Comparison of ENCODE assay signal across 9 cellular contexts in genomic region chr1:223771469-223771813, GRCh38. TPM values are rescaled to one million over a fixed set of nuclear protein-coding genes. Genes with fewer than 3 reads are reported as not detected.
DNase-seq lines count a peak whose midpoint lies in the region; ATAC-seq, FAIRE-seq and TF ChIP-seq lines count a peak whose summit lies in the region.
"Had no signal": no experiment of that assay in that cellular context is flagged by ENCODE, and none has a peak within 500 bp of the region (broad histone marks: within the 10 kb centered on the region; RNA-seq: fewer than 3 reads in every experiment).

No MANE protein-coding gene starts in this region.

- no peak overlapping the region for H4K8ac ChIP-seq in mesenchymal stem cell (ENCODE audit: low read length)

- H3K4me2 ChIP-seq in astrocyte (ENCODE audit: low read length) = peak overlapping the region; percentile 71
- no peak overlapping the region for H3K4me2 ChIP-seq in mesenchymal stem cell (ENCODE audit: low read length, poor library complexity, severe bottlenecking)

- no peak overlapping the region for H4K91ac ChIP-seq in mesenchymal stem cell (ENCODE audit: low read length)

- H3K9ac ChIP-seq in astrocyte (ENCODE audit: low read length) (peak overlapping the region; percentile 72), mesenchymal stem cell (ENCODE audit: low read length) (peak overlapping the region; percentile 82)

- H3K4me1 ChIP-seq in astrocyte (ENCODE audit: insufficient read depth, low read length) (peaks cover 52% of the 10 kb centered on the region), mesenchymal stem cell (ENCODE audit: control insufficient read depth, insufficient read depth, low read depth, low read length) (peaks cover 21% of the 10 kb centered on the region), upper lobe of right lung (peaks cover 25% of the 10 kb centered on the region)

- intact Hi-C loops in activated naive CD4-positive, alpha-beta T cell treated with anti-CD3 and anti-CD28 coated beads for 36 hours (cut with micrococcal nuclease) = no loop called here
- intact Hi-C loops in upper lobe of right lung (cut with DNase I) = no loop called here

- no peaks in the 10 kb centered on the region for H3K9me3 ChIP-seq in astrocyte (ENCODE audit: insufficient read depth, low read depth, low read length)
- no peaks in the 10 kb centered on the region for H3K9me3 ChIP-seq in mesenchymal stem cell (ENCODE audit: control insufficient read depth, low read length)
- no peaks in the 10 kb centered on the region for H3K9me3 ChIP-seq in upper lobe of right lung

- H3K79me1 ChIP-seq in mesenchymal stem cell (replicated peaks; ENCODE audit: low read length, poor library complexity, severe bottlenecking) = peaks cover 4% of the 10 kb centered on the region

- no peaks in the 10 kb centered on the region for H4K20me1 ChIP-seq in astrocyte (ENCODE audit: insufficient read depth, low read length)

- H3K36me3 Mint-ChIP-seq in activated naive CD4-positive, alpha-beta T cell treated with anti-CD3 and anti-CD28 coated beads for 36 hours (ENCODE audit: low read depth) = peaks cover 29% of the 10 kb centered on the region
- peaks cover 30% of the 10 kb centered on the region for H3K36me3 Mint-ChIP-seq in astrocyte (ENCODE audit: low read depth, unreplicated experiment)

- WGBS in mesenchymal stem cell = 52% methylated on average over 2 of the region's 2 CpGs

- no peak overlapping the region for H3K23ac ChIP-seq in mesenchymal stem cell (ENCODE audit: low read length in 2 of 2)

- H2BK15ac ChIP-seq in mesenchymal stem cell (ENCODE audit: low read depth, poor library complexity, severe bottlenecking) = no peak overlapping the region

- peak overlapping the region; percentile 7 for H3K27ac Mint-ChIP-seq in activated naive CD4-positive, alpha-beta T cell treated with anti-CD3 and anti-CD28 coated beads for 36 hours
- H3K27ac Mint-ChIP-seq in astrocyte (ENCODE audit: unreplicated experiment) = peak overlapping the region; percentile 79

- H3K27me3 ChIP-seq in astrocyte (ENCODE audit: insufficient read depth, low read length) (no peaks in the 10 kb centered on the region), mesenchymal stem cell (ENCODE audit: control insufficient read depth in 1 of 2, insufficient read depth in 1 of 2, low read length in 2 of 2) (no peaks in the 10 kb centered on the region), upper lobe of right lung (no peaks in the 10 kb centered on the region)

- peaks cover 4% of the 10 kb centered on the region for H3K79me2 ChIP-seq in astrocyte (ENCODE audit: insufficient read depth, low read length)

- H3K4me3 ChIP-seq in astrocyte (ENCODE audit: insufficient read depth, low read depth, low read length) (peak overlapping the region; percentile 4), mesenchymal stem cell (ENCODE audit: insufficient read depth in 1 of 2, low read depth in 1 of 2, low read length in 2 of 2) (peak overlapping the region in 1 of 2 experiments; percentile 42), upper lobe of right lung (no peak overlapping the region)

- H3K4me1 Mint-ChIP-seq in activated naive CD4-positive, alpha-beta T cell treated with anti-CD3 and anti-CD28 coated beads for 36 hours (ENCODE audit: low read depth) = peaks cover 31% of the 10 kb centered on the region
- H3K4me1 Mint-ChIP-seq in astrocyte (ENCODE audit: low read depth, unreplicated experiment) = peaks cover 50% of the 10 kb centered on the region

- H3K27ac ChIP-seq in astrocyte (ENCODE audit: low read depth, low read length) (peak overlapping the region; percentile 95), mesenchymal stem cell (ENCODE audit: low read length, poor library complexity, severe bottlenecking) (peak overlapping the region; percentile 83), upper lobe of right lung (peak overlapping the region; percentile 55)

- no peak overlapping the region for H3K18ac ChIP-seq in mesenchymal stem cell (ENCODE audit: low read depth in 1 of 2, low read length in 2 of 2)

- H2AFZ ChIP-seq in astrocyte (ENCODE audit: low read depth, low read length) (no peak overlapping the region), mesenchymal stem cell (ENCODE audit: low read depth, low read length) (no peak overlapping the region)

- CTCF ChIA-PET in activated naive CD4-positive, alpha-beta T cell treated with anti-CD3 and anti-CD28 coated beads for 36 hours (lab: Charles Lee) = interaction anchor here (2.1 kb wide), 1 partner anchor 22 kb away, joined by 8 read pairs; no protein-coding TSS in a partner anchor

- no peaks in the 10 kb centered on the region for H3K9me3 Mint-ChIP-seq in activated naive CD4-positive, alpha-beta T cell treated with anti-CD3 and anti-CD28 coated beads for 36 hours
- H3K9me3 Mint-ChIP-seq in astrocyte (ENCODE audit: unreplicated experiment) = peaks cover 3% of the 10 kb centered on the region

- no peak overlapping the region for H3K4me3 Mint-ChIP-seq in activated naive CD4-positive, alpha-beta T cell treated with anti-CD3 and anti-CD28 coated beads for 36 hours
- H3K4me3 Mint-ChIP-seq in astrocyte (ENCODE audit: unreplicated experiment) = peak overlapping the region; percentile 47

- H2BK12ac ChIP-seq in mesenchymal stem cell (ENCODE audit: low read length in 2 of 2) = no peak overlapping the region

- FAIRE-seq in astrocyte (lab: Jason Lieb, UNC) = no peak

- no peak for DNase-seq in activated naive CD4-positive, alpha-beta T cell treated with anti-CD3 and anti-CD28 coated beads for 36 hours
- DNase-seq in activated naive CD4-positive, alpha-beta T cell (lab: John Stamatoyannopoulos, UW) = no peak
- DNase-seq in astrocyte (ENCODE audit: low read depth) (no peak), mesenchymal stem cell (no peak), upper lobe of right lung (no peak), MV-4-11 (lab: John Stamatoyannopoulos, UW) (no peak), UCSD-AML1 (lab: John Stamatoyannopoulos, UW; ENCODE audit: unreplicated experiment) (no peak)
- DNase-seq: activated T-cell treated with anti-CD3 and anti-CD28 coated beads, Interleukin-2, amount 50 U/mL, for 1 hour had no signal

- H3K14ac ChIP-seq in mesenchymal stem cell (ENCODE audit: low read length in 2 of 2) = no peak overlapping the region

- no peak overlapping the region for H2BK5ac ChIP-seq in mesenchymal stem cell (ENCODE audit: low read depth, low read length, poor library complexity, severe bottlenecking)

- TF ChIP-seq CTCF in astrocyte (IDR thresholded peaks at IDR 0.05; ENCODE audit: insufficient read depth, low read depth, low read length) (no peak), upper lobe of right lung (IDR thresholded peaks at IDR 0.05) (no peak)

- H3K36me3 ChIP-seq in astrocyte (ENCODE audit: insufficient read depth, low read length) (peaks cover 57% of the 10 kb centered on the region), mesenchymal stem cell (ENCODE audit: control insufficient read depth in 1 of 2, insufficient read depth in 2 of 2, low read depth in 1 of 2, low read length in 2 of 2) (peaks cover 39 to 77% of the 10 kb centered on the region in 2 experiments), upper lobe of right lung (peaks cover 78% of the 10 kb centered on the region)

- H2BK120ac ChIP-seq in mesenchymal stem cell (ENCODE audit: low read depth, low read length) = no peak overlapping the region

- peak overlapping the region; percentile 33 to 41 for H3K4ac ChIP-seq in mesenchymal stem cell (ENCODE audit: low read depth in 1 of 2, low read length in 2 of 2)

- no peaks in the 10 kb centered on the region for H3K27me3 Mint-ChIP-seq in activated naive CD4-positive, alpha-beta T cell treated with anti-CD3 and anti-CD28 coated beads for 36 hours (ENCODE audit: low read depth)
- no peaks in the 10 kb centered on the region for H3K27me3 Mint-ChIP-seq in astrocyte (ENCODE audit: low read depth, unreplicated experiment)

- H2AK5ac ChIP-seq in mesenchymal stem cell (ENCODE audit: low read length, severe bottlenecking) = no peak overlapping the region

- ATAC-seq in upper lobe of right lung (no peak), GM21526 (IDR thresholded peaks at IDR 0.05; ENCODE audit: low FRiP score, unreplicated experiment) (no peak)

RNA-seq across cellular contexts. Expression of gene CAPN2, which starts 59.1 kb away (rescaled TPM):
- total RNA-seq in activated naive CD4-positive, alpha-beta T cell treated with anti-CD3 and anti-CD28 coated beads for 36 hours = 10 to 100 TPM; 17.0 to 19.5 TPM
- total RNA-seq in astrocyte (340 and 391 TPM in 2 replicates), upper lobe of right lung (306 TPM)
- 247 TPM for polyA plus RNA-seq in mesenchymal stem cell (2013, experiment 1 of 2)
- polyA plus RNA-seq in mesenchymal stem cell (2013, experiment 2 of 2) = 249 TPM

Comparison
In these comparisons a context has a peak if more than half of its experiments do, and no peak if none do; other contexts are left out.
1. RNA of gene CAPN2, which starts 59.1 kb away (total RNA-seq): 340 to 391 TPM in astrocyte and 306 TPM in upper lobe of right lung (single experiment); 17.0 to 19.5 TPM in activated naive CD4-positive, alpha-beta T cell treated with anti-CD3 and anti-CD28 coated beads for 36 hours; every median in the first group is over 10 times any median in the second.
2. Peak in every context shown above with its lines, with median percentiles within 50 percentile points of each other: H3K27ac ChIP-seq.